26 cellular contexts compared by ENCODE assay signal in the genomic region with DNA sequence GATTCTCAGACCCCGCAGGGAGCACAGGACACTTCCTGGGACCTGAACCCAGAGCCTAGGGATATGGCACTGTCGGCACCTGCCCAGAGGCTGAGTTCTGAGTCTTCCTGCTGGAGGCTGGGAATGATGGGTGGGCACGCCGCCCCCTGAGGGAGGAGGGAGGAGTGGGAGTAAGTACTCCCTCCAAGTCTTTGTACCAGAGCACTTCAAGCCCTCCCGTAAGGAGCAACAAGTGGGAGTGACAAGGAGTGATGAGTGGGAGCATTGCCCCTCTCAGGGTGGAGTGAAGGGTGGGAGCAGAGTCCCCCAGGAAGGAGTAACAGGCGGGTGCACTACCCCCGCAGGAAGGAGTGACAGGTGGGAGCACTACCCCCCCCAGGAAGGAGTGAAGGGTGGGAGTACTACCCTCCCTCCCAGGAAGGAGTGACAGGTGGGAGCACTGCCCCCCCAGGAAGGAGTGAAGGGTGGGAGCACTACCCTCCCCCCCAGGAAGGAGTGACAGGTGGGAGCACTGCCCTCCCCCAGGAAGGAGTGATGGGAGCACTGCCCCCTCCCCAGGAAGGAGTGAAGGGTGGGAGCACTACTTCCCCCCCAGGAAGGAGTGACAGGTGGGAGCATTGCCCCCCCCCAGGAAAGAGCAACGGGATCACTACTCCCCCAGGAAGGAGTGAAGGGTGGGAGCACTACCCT.
"Had no signal": no experiment of that assay in that cellular context is flagged by ENCODE, and none has a peak within 500 bp of the region (broad histone marks: within the 10 kb centered on the region; RNA-seq: fewer than 3 reads in every experiment).

No MANE protein-coding gene starts in this region.

- H3K9me3 ChIP-seq: body of pancreas, ovary, thyroid gland, upper lobe of right lung had no signal

- H3K4me1 ChIP-seq: body of pancreas, thyroid gland, upper lobe of right lung had no signal

- H3K36me3 Mint-ChIP-seq: naive thymus-derived CD4-positive, alpha-beta T cell had no signal

- H3K4me3 Mint-ChIP-seq: activated CD4-positive, alpha-beta T cell treated with anti-CD3 and anti-CD28 coated beads, Interleukin-2, amount 10 ng/mL, durations not matched to agents 7 days and 5 days; activated T-cell treated with anti-CD3 and anti-CD28 coated beads, Interleukin-2, amount 50 U/mL, for 24 hours; activated T-helper 17 cell treated with anti-CD3 and anti-CD28 coated beads, Interleukin-2, amount 50 U/mL, for 72 hours; naive thymus-derived CD4-positive, alpha-beta T cell had no signal

- H3K4me1 Mint-ChIP-seq: activated CD4-positive, alpha-beta T cell treated with anti-CD3 and anti-CD28 coated beads, Interleukin-2, amount 10 ng/mL, durations not matched to agents 7 days and 5 days; activated T-helper 17 cell treated with anti-CD3 and anti-CD28 coated beads, Interleukin-2, amount 50 U/mL, for 72 hours; naive thymus-derived CD4-positive, alpha-beta T cell had no signal

- H3K27me3 ChIP-seq: body of pancreas, cardiac muscle cell, ovary, thyroid gland, upper lobe of right lung had no signal

- DNase-seq: activated CD4-positive, alpha-beta T cell treated with anti-CD3 and anti-CD28 coated beads, Interleukin-2, amount 10 ng/mL, durations not matched to agents 7 days and 5 days; activated CD4-positive, CD25-positive, alpha-beta regulatory T cell treated with anti-CD3 and anti-CD28 coated beads, Interleukin-2, amount 50 U/mL, for 72 hours; activated CD8-positive, alpha-beta memory T cell treated with anti-CD3 and anti-CD28 coated beads for 24 hours; activated CD8-positive, alpha-beta memory T cell treated with anti-CD3 and anti-CD28 coated beads, Interleukin-2, amount 50 U/mL, for 4 hours; activated naive CD4-positive, alpha-beta T cell treated with anti-CD3 and anti-CD28 coated beads, Interleukin-2, amount 50 U/mL, for 16 hours; activated T-cell treated with anti-CD3 and anti-CD28 coated beads, Interleukin-2, amount 50 U/mL, for 24 hours; anterior cingulate cortex; body of pancreas; erythroblast; foreskin fibroblast; kidney; naive thymus-derived CD4-positive, alpha-beta T cell; right cardiac atrium; stimulated activated CD4-positive, alpha-beta T cell treated with anti-CD3 and anti-CD28 coated beads, Interleukin-1b, Interleukin-23, amount 100 ng/mL, for 48 hours; stimulated activated naive CD4-positive, alpha-beta T cell; substantia nigra; T-helper 1 cell; thyroid gland; upper lobe of right lung; WERI-Rb-1 had no signal

- FAIRE-seq: kidney, TTC549 had no signal

- H3K27ac ChIP-seq: body of pancreas, cardiac muscle cell, ovary, thyroid gland, upper lobe of right lung, WERI-Rb-1 had no signal

- H3K9me3 Mint-ChIP-seq: activated CD4-positive, alpha-beta T cell treated with anti-CD3 and anti-CD28 coated beads, Interleukin-2, amount 10 ng/mL, durations not matched to agents 7 days and 5 days; activated T-cell treated with anti-CD3 and anti-CD28 coated beads, Interleukin-2, amount 50 U/mL, for 24 hours; activated T-helper 17 cell treated with anti-CD3 and anti-CD28 coated beads, Interleukin-2, amount 50 U/mL, for 72 hours; naive thymus-derived CD4-positive, alpha-beta T cell had no signal

- H3K36me3 ChIP-seq: cardiac muscle cell, ovary, thyroid gland, upper lobe of right lung had no signal

- H3K27ac Mint-ChIP-seq: activated CD4-positive, alpha-beta T cell treated with anti-CD3 and anti-CD28 coated beads, Interleukin-2, amount 10 ng/mL, durations not matched to agents 7 days and 5 days; activated T-cell treated with anti-CD3 and anti-CD28 coated beads, Interleukin-2, amount 50 U/mL, for 24 hours; activated T-helper 17 cell treated with anti-CD3 and anti-CD28 coated beads, Interleukin-2, amount 50 U/mL, for 72 hours; naive thymus-derived CD4-positive, alpha-beta T cell had no signal

- ATAC-seq: activated T-helper 17 cell treated with anti-CD3 and anti-CD28 coated beads, Interleukin-2, amount 50 U/mL, for 72 hours; body of pancreas; left lobe of liver; naive thymus-derived CD4-positive, alpha-beta T cell; right cardiac atrium; upper lobe of right lung had no signal

- H3K4me3 ChIP-seq: body of pancreas, cardiac muscle cell, lung, ovary, thyroid gland, upper lobe of right lung had no signal
